ENCODE assay signal across 24 cellular contexts in the genomic region with DNA sequence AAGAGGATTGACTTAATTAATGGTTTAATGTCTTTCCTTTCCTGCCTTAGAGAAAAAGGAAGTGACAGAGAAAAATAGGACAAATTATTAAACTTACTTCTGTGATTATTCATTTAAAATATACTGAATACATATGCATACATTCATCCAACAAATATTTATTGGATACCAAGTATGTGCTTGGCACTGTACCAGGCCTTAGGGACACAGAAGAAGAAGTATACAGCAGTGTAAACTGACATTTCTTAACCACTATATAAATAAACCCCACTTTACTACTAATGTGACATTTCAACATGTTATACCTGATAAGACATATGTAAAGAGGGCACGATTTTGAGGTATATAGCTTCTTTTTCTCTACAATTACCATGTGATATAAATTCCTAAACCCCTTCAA.
"Had no signal": no experiment of that assay in that cellular context is flagged by ENCODE, and none has a peak within 500 bp of the region (broad histone marks: within the 10 kb centered on the region; RNA-seq: fewer than 3 reads in every experiment).

No MANE protein-coding gene starts in this region.

- H3K27ac ChIP-seq: coronary artery, esophagus squamous epithelium, left lung, ovary, psoas muscle, sigmoid colon, testis, tibial artery had no signal

- H3K4me3 Mint-ChIP-seq: naive thymus-derived CD4-positive, alpha-beta T cell; nephron; stimulated activated memory B cell treated with anti-CD40 and anti-IgM and Interleukin-4, amounts not matched to agents 10 μg/mL and 1 μg/mL and 100 μg/mL, for 72 hours; type B pancreatic cell had no signal

- H3K27me3 ChIP-seq: esophagus squamous epithelium, left lung, ovary, sigmoid colon, testis, tibial artery had no signal

- H3K27me3 Mint-ChIP-seq: naive thymus-derived CD4-positive, alpha-beta T cell; stimulated activated memory B cell treated with anti-CD40 and anti-IgM and Interleukin-4, amounts not matched to agents 10 μg/mL and 1 μg/mL and 100 μg/mL, for 72 hours; type B pancreatic cell had no signal

- H3K4me3 ChIP-seq: coronary artery, esophagus squamous epithelium, left lung, ovary, psoas muscle, sigmoid colon, testis, tibial artery had no signal

- H3K27ac Mint-ChIP-seq: nephron; stimulated activated memory B cell treated with anti-CD40 and anti-IgM and Interleukin-4, amounts not matched to agents 10 μg/mL and 1 μg/mL and 100 μg/mL, for 72 hours; type B pancreatic cell had no signal

- H3K4me1 ChIP-seq: esophagus squamous epithelium, left lung, psoas muscle, sigmoid colon, testis, tibial artery had no signal

- ATAC-seq: left cardiac atrium; left lung; naive thymus-derived CD4-positive, alpha-beta T cell; psoas muscle; right cardiac atrium; stimulated activated memory B cell treated with anti-CD40 and anti-IgM and Interleukin-4, amounts not matched to agents 10 μg/mL and 1 μg/mL and 100 μg/mL, for 72 hours; stimulated activated naive CD8-positive, alpha-beta T cell treated with anti-CD3 and anti-CD28 coated beads, Interleukin-15, Interleukin-2, amounts not matched to agents 100 U/mL and 50 U/mL, for 24 hours had no signal

- H3K4me1 Mint-ChIP-seq: nephron; stimulated activated memory B cell treated with anti-CD40 and anti-IgM and Interleukin-4, amounts not matched to agents 10 μg/mL and 1 μg/mL and 100 μg/mL, for 72 hours had no signal

- DNase-seq: dermis blood vessel endothelial cell; effector memory CD4-positive, alpha-beta T cell; esophagus squamous epithelium; left cardiac atrium; left lung; mesendoderm; midbrain; naive thymus-derived CD4-positive, alpha-beta T cell; nucleus accumbens; ovary; posterior cingulate gyrus; psoas muscle; right cardiac atrium; sigmoid colon; stimulated activated CD4-positive, alpha-beta T cell treated with anti-CD3 and anti-CD28 coated beads, Interleukin-2, amount 100 ng/mL, for 24 hours; stimulated activated CD4-positive, alpha-beta T cell treated with anti-CD3 and anti-CD28 coated beads, Interleukin-4, amount 100 ng/mL, for 4 hours; stimulated activated naive CD8-positive, alpha-beta T cell treated with anti-CD3 and anti-CD28 coated beads, Interleukin-15, Interleukin-2, amounts not matched to agents 100 U/mL and 50 U/mL, for 24 hours; substantia nigra; testis; tibial artery had no signal

- H3K9me3 ChIP-seq: ovary, psoas muscle, sigmoid colon, testis, tibial artery had no signal

- H3K36me3 ChIP-seq: ovary had no signal
